In the genomic region with DNA sequence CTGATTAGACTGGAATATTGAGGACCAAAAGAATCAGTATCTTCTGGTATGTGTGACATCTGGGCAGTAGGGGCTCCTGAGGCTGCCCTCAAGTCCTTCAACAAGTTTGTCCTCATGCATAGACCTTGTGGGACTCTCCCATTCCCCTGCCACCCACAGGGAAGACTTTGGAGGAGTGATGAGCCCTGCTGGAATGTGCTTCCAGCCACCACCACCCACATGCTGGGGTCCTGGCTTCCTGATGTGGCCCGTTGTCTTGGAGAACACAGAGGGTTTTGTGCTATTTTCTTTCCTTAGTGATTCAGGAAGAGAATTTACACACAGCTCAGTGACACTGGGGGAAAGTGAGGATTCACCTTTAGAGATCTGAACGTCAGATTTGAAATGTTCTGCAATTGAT, we compare ENCODE assay signal across 15 cellular contexts.
"Had no signal": no experiment of that assay in that cellular context is flagged by ENCODE, and none has a peak within 500 bp of the region (broad histone marks: within the 10 kb centered on the region; RNA-seq: fewer than 3 reads in every experiment).

No MANE protein-coding gene starts in this region.

- H3K4me1 ChIP-seq: sigmoid colon, stomach, testis, upper lobe of right lung had no signal

- H3K27ac ChIP-seq: foreskin keratinocyte, pancreas, sigmoid colon, stomach, testis, upper lobe of right lung had no signal

- FAIRE-seq: pancreas had no signal

- H3K36me3 ChIP-seq: pancreas, sigmoid colon, stomach, upper lobe of right lung had no signal

- H3K27me3 ChIP-seq: foreskin keratinocyte, pancreas, sigmoid colon, stomach, testis, upper lobe of right lung had no signal

- H3K4me3 ChIP-seq: pancreas, sigmoid colon, stomach, testis, upper lobe of right lung had no signal

- H3K9me3 ChIP-seq: pancreas, sigmoid colon, stomach, testis, upper lobe of right lung had no signal

- DNase-seq: activated CD4-positive, alpha-beta T cell treated with anti-CD3 and anti-CD28 coated beads, Interleukin-2, amount 50 U/mL, for 1 hour; activated naive CD4-positive, alpha-beta T cell; activated naive CD8-positive, alpha-beta T cell treated with anti-CD3 and anti-CD28 coated beads, Interleukin-2, amount 10 ng/mL, durations not matched to agents 7 days and 5 days; activated T-cell treated with anti-CD3 and anti-CD28 coated beads for 4 hours; cerebellar nuclear complex; effector CD8-positive, alpha-beta T cell; foreskin keratinocyte; head of caudate nucleus; pancreas; sigmoid colon; stimulated activated CD4-positive, alpha-beta T cell treated with anti-CD3 and anti-CD28 coated beads, Interleukin-12 subunit alpha, Interleukin-12 subunit beta, amount 100 ng/mL, for 4 hours; stimulated activated CD4-positive, alpha-beta T cell treated with anti-CD3 and anti-CD28 coated beads, Interleukin-2, amount 100 ng/mL, for 24 hours; stomach; testis; upper lobe of right lung had no signal
